ENCODE assay signal across 8 cellular contexts in the genomic region with DNA sequence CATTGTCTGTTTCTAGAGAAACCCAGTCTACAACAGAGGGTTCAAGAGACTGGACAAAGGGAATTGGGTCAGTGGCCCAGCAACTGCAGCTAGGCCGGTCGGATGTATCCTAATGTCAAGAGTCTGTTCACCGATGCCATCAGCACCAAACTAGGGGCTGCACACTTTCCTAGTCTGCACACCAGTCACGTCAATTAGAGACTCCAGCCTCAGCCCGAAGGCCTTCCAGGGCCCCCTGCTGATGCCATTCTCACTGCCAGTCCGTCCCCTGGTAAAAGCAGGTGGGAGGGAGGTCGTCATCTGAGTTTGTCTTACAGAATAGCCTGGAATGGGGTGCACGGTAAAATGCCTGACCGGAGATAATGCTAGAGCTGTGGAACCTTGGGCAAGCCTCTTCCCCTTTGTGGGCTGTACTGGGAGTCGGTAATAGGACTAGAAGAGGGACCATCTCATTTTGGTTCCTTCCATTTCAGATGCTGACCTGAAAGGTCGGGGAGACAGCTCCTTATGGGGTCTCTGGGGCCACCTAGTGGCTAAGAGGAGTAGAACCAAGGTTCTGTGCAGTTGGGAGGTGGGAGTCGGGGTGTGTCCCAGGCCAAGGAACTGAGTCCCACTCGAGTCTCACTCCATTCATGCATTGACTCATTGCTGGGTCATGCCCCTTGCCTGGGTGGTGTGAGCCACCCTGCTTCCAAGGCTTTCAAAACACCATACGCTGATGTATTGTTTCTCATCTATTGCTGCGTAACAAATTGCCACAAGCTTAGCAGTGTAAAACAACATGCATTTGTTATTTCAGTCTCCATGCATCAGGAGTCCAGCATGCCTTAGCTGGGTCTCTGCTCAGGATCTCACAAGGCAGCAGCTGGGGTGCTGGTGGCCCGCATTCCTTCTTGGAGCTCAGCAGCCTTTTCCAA. TPM values are rescaled to one million over a fixed set of nuclear protein-coding genes. Genes with fewer than 3 reads are reported as not detected.
DNase-seq lines count a peak whose midpoint lies in the region; ATAC-seq and TF ChIP-seq lines count a peak whose summit lies in the region.

No MANE protein-coding gene starts in this region.

- peaks cover 0 to 16% (median 0%) of the 10 kb centered on the region in 3 donors for H3K27me3 ChIP-seq in stomach

- 52 to 55% (median 53%) methylated on average over 15 to 16 of the region's 16 CpGs for WGBS in stomach, 5 donors

- peak; percentile 28 for ATAC-seq in HG02852 (IDR thresholded peaks at IDR 0.05; ENCODE audit: unreplicated experiment)
- ATAC-seq in HG03139 (IDR thresholded peaks at IDR 0.05; ENCODE audit: unreplicated experiment): no peak

- TF ChIP-seq EP300 in stomach (IDR thresholded peaks at IDR 0.05): no peak

- peak; percentile 62 for DNase-seq in DMS114 treated with DMSO at 0.1 percent for 48 hours (lab: John Stamatoyannopoulos, UW; ENCODE audit: unreplicated experiment)
- peak; percentile 65 to 83 for DNase-seq in NCI-H526 (lab: John Stamatoyannopoulos, UW)
- peak; percentile 73 for DNase-seq in activated CD4-positive, alpha-beta T cell treated with anti-CD3 and anti-CD28 coated beads for 48 hours
- DNase-seq in ecto neural progenitor cell (ENCODE audit: low spot score): peak; percentile 65
- peak; percentile 80 for DNase-seq in medulla oblongata (ENCODE audit: extremely low spot score)
- DNase-seq in stomach: peak; percentile 49

- peak overlapping the region in 1 of 5 donors; percentile 41 for H3K27ac ChIP-seq in stomach

- TF ChIP-seq POLR2A in stomach (IDR thresholded peaks at IDR 0.05): no peak

- peak in 5 of 7 experiments; percentile 73 to 85 (median 82) for TF ChIP-seq CTCF in stomach (IDR thresholded peaks at IDR 0.05)

- H3K4me1 ChIP-seq in stomach: peaks cover 13 to 50% (median 44%) of the 10 kb centered on the region in 4 donors

- H3K9me3 ChIP-seq in stomach: no peaks in the 10 kb centered on the region

- H3K36me3 ChIP-seq in stomach: no peaks in the 10 kb centered on the region

- no peak overlapping the region for H3K4me3 ChIP-seq in stomach

- intact Hi-C loops in stomach (cut with DNase I; ENCODE audit: low total_unique reads): no loop called here

RNA-seq across cellular contexts. Expression of gene SOX12, which starts 5.1 kb away (rescaled TPM):
- 10 to 100 TPM in 2 of 5 donors, 1 to 10 TPM in 3; 1.5 to 20.3 (median 5.4) TPM for total RNA-seq in stomach
- 1 to 10 TPM; 1.7 to 2.8 (median 2.6) TPM for polyA plus RNA-seq in stomach

RNA-seq across cellular contexts. Expression of gene NRSN2, which starts 16.4 kb away (rescaled TPM):
- 10 to 100 TPM in 4 of 5 donors, under 1 TPM in 1; 0.89 to 36.5 (median 15.2) TPM for total RNA-seq in stomach
- 10 to 100 TPM in 2 of 3 donors, 1 to 10 TPM in 1; 9.8 to 21.0 (median 20.2) TPM for polyA plus RNA-seq in stomach

RNA-seq across cellular contexts. Expression of gene ZCCHC3, which starts 33.1 kb away (rescaled TPM):
- total RNA-seq in stomach: 10 to 100 TPM; 10.6 to 59.1 (median 18.7) TPM
- polyA plus RNA-seq in stomach: 1 to 10 TPM; 6.2 to 9.0 (median 8.6) TPM

RNA-seq across cellular contexts. Expression of gene C20orf96, which starts 39.9 kb away (rescaled TPM):
- total RNA-seq in stomach: 10 to 100 TPM in 1 of 5 donors, 1 to 10 TPM in 4; 3.1 to 23.9 (median 5.4) TPM
- polyA plus RNA-seq in stomach: 1 to 10 TPM; 3.9 to 5.2 (median 5.0) TPM

RNA-seq across cellular contexts. Expression of gene TRIB3, which starts 50.1 kb away (rescaled TPM):
- total RNA-seq in stomach: 10 to 100 TPM in 2 of 5 donors, 1 to 10 TPM in 3; 1.7 to 17.7 (median 3.6) TPM
- polyA plus RNA-seq in stomach: 10 to 100 TPM in 2 of 3 donors, 1 to 10 TPM in 1; 8.7 to 15.8 (median 12.6) TPM
